Comparison of ENCODE assay signal across 11 cellular contexts in the genomic region with DNA sequence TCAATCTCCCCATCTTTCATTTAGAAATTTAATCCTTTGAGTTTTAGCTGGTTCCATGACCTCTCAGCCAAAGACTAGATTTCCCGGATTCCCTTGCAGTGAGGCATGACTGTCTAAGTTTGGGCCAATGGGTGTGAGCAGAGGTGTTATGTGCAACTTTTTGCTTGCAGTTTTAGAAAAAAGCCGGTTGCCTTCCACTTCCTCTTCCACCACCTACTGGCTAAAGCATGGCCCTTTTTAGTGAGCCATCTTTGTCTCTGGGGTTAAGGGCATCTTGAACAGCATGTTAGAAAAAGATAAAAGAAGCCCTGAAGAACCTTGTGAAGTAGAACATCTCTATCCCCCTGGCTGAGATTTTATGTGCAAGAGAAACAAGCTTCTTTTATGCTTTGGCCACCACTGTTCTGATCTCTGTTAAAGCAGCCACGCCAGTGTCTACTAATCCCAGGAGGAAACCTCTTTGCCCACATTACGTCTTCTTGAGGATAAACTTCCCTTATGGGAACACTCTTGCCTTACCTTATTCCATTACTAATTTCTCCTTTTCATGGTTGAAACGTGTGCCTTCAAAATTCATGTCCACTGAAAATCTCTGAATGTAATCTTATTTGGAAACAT.
DNase-seq lines count a peak whose midpoint lies in the region; ATAC-seq, FAIRE-seq and TF ChIP-seq lines count a peak whose summit lies in the region.
"Had no signal": no experiment of that assay in that cellular context is flagged by ENCODE, and none has a peak within 500 bp of the region (broad histone marks: within the 10 kb centered on the region; RNA-seq: fewer than 3 reads in every experiment).

No MANE protein-coding gene starts in this region.

- no TSS peak for BruUV-seq in A673 (replicated peaks; lab: Mats Ljungman, UMichigan)

- CTCF ChIA-PET in A673 (lab: Charles Lee): no interaction called here

- H3K27me3 ChIP-seq in A673 (replicated peaks; ENCODE audit: insufficient read depth, low read depth, low read length, poor library complexity): no peaks in the 10 kb centered on the region
- H3K27me3 ChIP-seq in RWPE2 (ENCODE audit: insufficient read depth, poor library complexity, severe bottlenecking): no peaks in the 10 kb centered on the region
- no peaks in the 10 kb centered on the region for H3K27me3 ChIP-seq in hepatocyte
- H3K27me3 ChIP-seq: neutrophil had no signal

- H2AFZ ChIP-seq in hepatocyte: no peak overlapping the region

- TF ChIP-seq POLR2A in GM12892 (IDR thresholded peaks at IDR 0.05; ENCODE audit: low read depth, low read length): no peak

- POLR2A ChIA-PET in A673 (lab: Charles Lee; ENCODE audit: low non-redundant PET): no interaction called here

- no peaks in the 10 kb centered on the region for H3K79me2 ChIP-seq in hepatocyte

- TF ChIP-seq CTCF in A673 (conservative IDR thresholded peaks at IDR 0.05; ENCODE audit: low read depth, low read length) (peak; percentile 39), RWPE2 (IDR thresholded peaks at IDR 0.05; ENCODE audit: poor library complexity, severe bottlenecking) (peak; percentile 54), hepatocyte (IDR thresholded peaks at IDR 0.05; ENCODE audit: poor library complexity) (peak; percentile 52)

- H3K36me3 ChIP-seq in A673 (ENCODE audit: insufficient read depth, low read length, poor library complexity, severe bottlenecking) (no peaks in the 10 kb centered on the region), RWPE2 (ENCODE audit: low read depth) (no peaks in the 10 kb centered on the region), hepatocyte (replicated peaks; ENCODE audit: insufficient read depth, low read depth) (no peaks in the 10 kb centered on the region)
- H3K36me3 ChIP-seq: neutrophil had no signal

- H3K4me3 ChIP-seq in A673 (ENCODE audit: low read depth, low read length, poor library complexity, severe bottlenecking): no peak overlapping the region
- H3K4me3 ChIP-seq in RWPE2 (ENCODE audit: severe bottlenecking): no peak overlapping the region
- H3K4me3 ChIP-seq in hepatocyte: no peak overlapping the region

- H3K9me3 ChIP-seq in A673 (ENCODE audit: low read depth, low read length, poor library complexity, severe bottlenecking) (no peaks in the 10 kb centered on the region), RWPE2 (ENCODE audit: severe bottlenecking) (no peaks in the 10 kb centered on the region), hepatocyte (ENCODE audit: low read depth) (no peaks in the 10 kb centered on the region)
- H3K9me3 ChIP-seq: neutrophil had no signal

- H3K4me2 ChIP-seq in hepatocyte: no peak overlapping the region

- H3K27ac ChIP-seq in A673 (ENCODE audit: low read depth, low read length, poor library complexity, severe bottlenecking) (no peak overlapping the region), RWPE2 (ENCODE audit: poor library complexity, severe bottlenecking) (no peak overlapping the region), hepatocyte (no peak overlapping the region)
- H3K27ac ChIP-seq: neutrophil had no signal

- 66% methylated on average over 5 of the region's 5 CpGs for WGBS in hepatocyte (ENCODE audit: low lambda C conversion rate, missing lambda C conversion rate)

- intact Hi-C loops in A673 (cut with micrococcal nuclease; ENCODE audit: unreplicated experiment): no loop called here

- H4K20me1 ChIP-seq in hepatocyte (ENCODE audit: insufficient read depth, poor library complexity, severe bottlenecking): no peaks in the 10 kb centered on the region

- no peaks in the 10 kb centered on the region for H3K4me1 ChIP-seq in A673 (ENCODE audit: insufficient read depth, low read length, poor library complexity, severe bottlenecking)
- H3K4me1 ChIP-seq in RWPE2 (ENCODE audit: insufficient read depth, poor library complexity, severe bottlenecking): peaks cover 21% of the 10 kb centered on the region
- no peaks in the 10 kb centered on the region for H3K4me1 ChIP-seq in hepatocyte (ENCODE audit: insufficient read depth)

- ATAC-seq in RWPE2 (ENCODE audit: low read depth) (0 out of 3 replicates have a peak, but pooled peaks have one; percentile 23), GM18517 (IDR thresholded peaks at IDR 0.05; ENCODE audit: unreplicated experiment) (no peak)

- H3K9me2 ChIP-seq in hepatocyte (replicated peaks; ENCODE audit: insufficient read depth): no peaks in the 10 kb centered on the region

- FAIRE-seq in GM12892 (lab: Jason Lieb, UNC): peak; percentile 66

- peak; percentile 11 for DNase-seq in A673 (ENCODE audit: low spot score)
- DNase-seq in GM12892 (ENCODE audit: insufficient read length): no peak
- no peak for DNase-seq in RWPE2 (ENCODE audit: low spot score)
- peak; percentile 42 for DNase-seq in hepatocyte (ENCODE audit: low spot score)
- DNase-seq in D341Med (ENCODE audit: low spot score): no peak
- DNase-seq in T1000 (lab: John Stamatoyannopoulos, UW): no peak
- DNase-seq in middle frontal gyrus (ENCODE audit: extremely low spot score, low spot score): no peak
- DNase-seq: C1 segment of cervical spinal cord, IMR-90 had no signal

Comparison
In these comparisons a context has a peak if more than half of its experiments do, and no peak if none do; other contexts are left out.
1. DNase-seq: peak in A673 (single experiment) and hepatocyte (single experiment); none in GM12892 (single experiment), RWPE2 (single experiment), D341Med (single experiment), T1000 (single experiment) and middle frontal gyrus (single experiment).
2. Peak in every context shown above with its lines, with median percentiles within 50 percentile points of each other: CTCF ChIP-seq.